ENCODE assay signal across 9 cellular contexts in the genomic region with DNA sequence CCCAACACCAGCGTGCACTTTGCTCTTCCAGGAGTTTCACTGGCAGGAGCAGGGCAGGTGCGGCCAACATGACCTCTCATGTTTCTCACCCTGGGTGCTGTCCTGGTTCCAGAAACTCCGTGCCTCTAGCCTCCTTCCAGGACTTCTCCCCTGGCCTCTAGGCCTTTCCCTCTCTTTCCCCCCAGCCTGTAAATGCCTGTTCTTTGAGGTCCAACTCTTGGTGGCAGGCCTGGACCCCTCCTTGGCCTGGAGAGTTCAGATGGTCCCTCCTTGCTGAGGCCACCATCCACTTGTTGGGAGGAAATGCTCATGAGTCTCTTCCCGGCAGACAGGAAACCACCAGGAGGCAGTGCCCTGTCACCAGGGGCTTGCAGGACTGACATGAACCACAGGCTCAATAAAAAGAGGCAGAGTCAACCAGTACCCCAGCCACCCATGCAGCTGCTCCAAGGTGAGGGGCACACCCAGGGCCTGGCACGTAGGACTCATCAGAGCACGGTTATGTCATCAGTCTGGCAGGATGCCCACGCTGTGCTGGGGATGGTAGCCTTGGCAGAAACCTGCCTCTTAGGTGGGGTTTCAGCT. TPM values are rescaled to one million over a fixed set of nuclear protein-coding genes. Genes with fewer than 3 reads are reported as not detected.
DNase-seq lines count a peak whose midpoint lies in the region; ATAC-seq and TF ChIP-seq lines count a peak whose summit lies in the region.
"Had no signal": no experiment of that assay in that cellular context is flagged by ENCODE, and none has a peak within 500 bp of the region (broad histone marks: within the 10 kb centered on the region; RNA-seq: fewer than 3 reads in every experiment).

No MANE protein-coding gene starts in this region.

- TF ChIP-seq CTCF in left ventricle myocardium inferior (IDR thresholded peaks at IDR 0.05; ENCODE audit: borderline replicate concordance) (peak; percentile 33), upper lobe of left lung (IDR thresholded peaks at IDR 0.05) (peak in 2 of 6 experiments; percentile 10 to 18)

- ATAC-seq in upper lobe of left lung (ENCODE audit: low FRiP score in 2 of 2), result peak; percentile 44 to 76

- DNase-seq in activated naive CD4-positive, alpha-beta T cell treated with anti-CD3 and anti-CD28 coated beads for 36 hours, result peak; percentile 45
- DNase-seq in activated naive CD4-positive, alpha-beta T cell treated with anti-CD3 and anti-CD28 coated beads, Interleukin-2, amount 50 U/mL, for 16 hours, result no peak
- peak; percentile 96 for DNase-seq in SW480 (ENCODE audit: low spot score)
- DNase-seq in left ventricle myocardium inferior, result no peak
- peak in 1 of 2 donors; percentile 75 for DNase-seq in upper lobe of left lung
- no peak for DNase-seq in activated effector memory CD4-positive, alpha-beta T cell treated with Interleukin-2 at 50 U/mL for 16 hours
- DNase-seq in hepatic stellate cell (ENCODE audit: low spot score), result no peak
- DNase-seq in AG08395 (ENCODE audit: low spot score), result no peak
- DNase-seq: NCI-H1694 had no signal

- no peak for TF ChIP-seq EP300 in upper lobe of left lung (IDR thresholded peaks at IDR 0.05)

- H3K4me1 ChIP-seq in left ventricle myocardium inferior (peaks cover 32% of the 10 kb centered on the region), upper lobe of left lung (peaks cover 15 to 39% (median 20%) of the 10 kb centered on the region in 4 donors)

- peak overlapping the region; percentile 68 for H3K4me3 ChIP-seq in left ventricle myocardium inferior
- peak overlapping the region in 3 of 4 donors; percentile 59 to 65 (median 61) for H3K4me3 ChIP-seq in upper lobe of left lung

- peak in 1 of 4 donors; percentile 26 for TF ChIP-seq POLR2A in upper lobe of left lung (IDR thresholded peaks at IDR 0.05)

- H3K9me3 Mint-ChIP-seq in activated naive CD4-positive, alpha-beta T cell treated with anti-CD3 and anti-CD28 coated beads for 36 hours, result no peaks in the 10 kb centered on the region

- no peaks in the 10 kb centered on the region for H3K36me3 Mint-ChIP-seq in activated naive CD4-positive, alpha-beta T cell treated with anti-CD3 and anti-CD28 coated beads for 36 hours (ENCODE audit: low read depth)

- H3K36me3 ChIP-seq in left ventricle myocardium inferior (no peaks in the 10 kb centered on the region), upper lobe of left lung (no peaks in the 10 kb centered on the region)

- no peak overlapping the region for H3K4me3 Mint-ChIP-seq in activated naive CD4-positive, alpha-beta T cell treated with anti-CD3 and anti-CD28 coated beads for 36 hours

- WGBS in upper lobe of left lung, 2 donors, result 33 to 34% methylated on average over 5 to 7 of the region's 7 CpGs

- H3K9me3 ChIP-seq in left ventricle myocardium inferior (replicated peaks) (peaks cover 10% of the 10 kb centered on the region), upper lobe of left lung (no peaks in the 10 kb centered on the region)

- H3K27ac Mint-ChIP-seq in activated naive CD4-positive, alpha-beta T cell treated with anti-CD3 and anti-CD28 coated beads for 36 hours, result no peak overlapping the region

- H3K27me3 ChIP-seq in left ventricle myocardium inferior (ENCODE audit: low read depth) (peaks cover 46% of the 10 kb centered on the region), upper lobe of left lung (peaks cover 0 to 12% (median under 1%) of the 10 kb centered on the region in 4 donors)

- H3K27ac ChIP-seq in left ventricle myocardium inferior (replicated peaks), result peak overlapping the region; percentile 89
- peak overlapping the region; percentile 70 to 94 (median 84) for H3K27ac ChIP-seq in upper lobe of left lung

- peaks cover 12% of the 10 kb centered on the region for H3K4me1 Mint-ChIP-seq in activated naive CD4-positive, alpha-beta T cell treated with anti-CD3 and anti-CD28 coated beads for 36 hours (ENCODE audit: low read depth)

- CTCF ChIA-PET in activated naive CD4-positive, alpha-beta T cell treated with anti-CD3 and anti-CD28 coated beads for 36 hours (lab: Charles Lee), result no interaction called here

- intact Hi-C loops in activated naive CD4-positive, alpha-beta T cell treated with anti-CD3 and anti-CD28 coated beads for 36 hours (cut with micrococcal nuclease), result no loop called here
- intact Hi-C loops in left ventricle myocardium inferior (cut with micrococcal nuclease), result no loop called here

- H3K27me3 Mint-ChIP-seq in activated naive CD4-positive, alpha-beta T cell treated with anti-CD3 and anti-CD28 coated beads for 36 hours (ENCODE audit: low read depth), result peaks cover 81% of the 10 kb centered on the region

RNA-seq across cellular contexts. Expression of a gene that starts 1.5 kb away (rescaled TPM):
- total RNA-seq in activated naive CD4-positive, alpha-beta T cell treated with anti-CD3 and anti-CD28 coated beads for 36 hours, result under 1 TPM; 0.17 to 0.38 TPM
- 11.8 TPM for total RNA-seq in left ventricle myocardium inferior
- 100 to 1,000 TPM in 4 of 6 donors, 10 to 100 TPM in 2; 40.9 to 203 (median 120) TPM for total RNA-seq in upper lobe of left lung

Comparison
In these comparisons a context has a peak if more than half of its experiments do, and no peak if none do; other contexts are left out.
1. DNase-seq: peak in activated naive CD4-positive, alpha-beta T cell treated with anti-CD3 and anti-CD28 coated beads for 36 hours (single experiment) and SW480 (single experiment); none in activated naive CD4-positive, alpha-beta T cell treated with anti-CD3 and anti-CD28 coated beads, Interleukin-2, amount 50 U/mL, for 16 hours (single experiment), left ventricle myocardium inferior (single experiment), activated effector memory CD4-positive, alpha-beta T cell treated with Interleukin-2 at 50 U/mL for 16 hours (single experiment), hepatic stellate cell (single experiment) and AG08395 (single experiment).